Comparison of ENCODE assay signal across 25 cellular contexts in genomic region chr1:168151935-168152334, GRCh38. TPM values are rescaled to one million over a fixed set of nuclear protein-coding genes. Genes with fewer than 3 reads are reported as not detected.
"Had no signal": no experiment of that assay in that cellular context is flagged by ENCODE, and none has a peak within 500 bp of the region (broad histone marks: within the 10 kb centered on the region; RNA-seq: fewer than 3 reads in every experiment).

No MANE protein-coding gene starts in this region.

- H3K27me3 ChIP-seq: neural progenitor cell, ovary, right lobe of liver, sigmoid colon, stomach, thyroid gland, tibial nerve, upper lobe of left lung, vagina had no signal

- ATAC-seq: natural killer cell; psoas muscle; right cardiac atrium; right lobe of liver; stimulated activated effector memory CD8-positive, alpha-beta T cell treated with anti-CD3 and anti-CD28 coated beads, Interleukin-12 subunit alpha, Interleukin-12 subunit beta, amount 100 ng/mL, for 72 hours; stimulated activated naive B cell treated with anti-CD40 and anti-IgM and Interleukin-4, amounts not matched to agents 10 μg/mL and 1 μg/mL and 100 μg/mL, for 72 hours had no signal

- DNase-seq: natural killer cell; occipital lobe; ovary; posterior cingulate gyrus; psoas muscle; right cardiac atrium; right lobe of liver; sigmoid colon; small intestine; stimulated activated CD4-positive, alpha-beta T cell treated with anti-CD3 and anti-CD28 coated beads, Interleukin-15, amount 100 ng/mL, for 24 hours; stimulated activated CD4-positive, alpha-beta T cell treated with anti-CD3 and anti-CD28 coated beads, Interleukin-2, amount 100 ng/mL, for 24 hours; stimulated activated CD4-positive, alpha-beta T cell treated with anti-CD3 and anti-CD28 coated beads, Interleukin-2, amount 100 ng/mL, for 48 hours; stimulated activated CD4-positive, alpha-beta T cell treated with anti-CD3 and anti-CD28 coated beads, Interleukin-4, amount 100 ng/mL, for 24 hours; stimulated activated naive B cell treated with anti-CD40 and anti-IgM and Interleukin-4, amounts not matched to agents 10 μg/mL and 1 μg/mL and 100 μg/mL, for 72 hours; stimulated activated naive CD4-positive, alpha-beta T cell treated with Interleukin-2 at 50 U/mL for 16 hours; stomach; thyroid gland; trophoblast cell; upper lobe of left lung had no signal

- H3K9ac ChIP-seq: neural progenitor cell, parathyroid adenoma had no signal

- H3K9me3 ChIP-seq: ovary, psoas muscle, right lobe of liver, sigmoid colon, stomach, thoracic aorta, thyroid gland, upper lobe of left lung, vagina had no signal

- H2AFZ ChIP-seq: neural progenitor cell, parathyroid adenoma had no signal

- H3K4me2 ChIP-seq: neural progenitor cell had no signal

- H3K4me3 ChIP-seq: neural progenitor cell, ovary, psoas muscle, right lobe of liver, sigmoid colon, stomach, thoracic aorta, thyroid gland, tibial nerve, upper lobe of left lung, vagina had no signal

- H3K79me2 ChIP-seq: parathyroid adenoma had no signal

- H3K36me3 ChIP-seq: neural progenitor cell, ovary, right lobe of liver, sigmoid colon, stomach, thoracic aorta, thyroid gland, tibial nerve, upper lobe of left lung, vagina had no signal

- H3K27ac ChIP-seq: neural progenitor cell, ovary, parathyroid adenoma, psoas muscle, right lobe of liver, sigmoid colon, stomach, thoracic aorta, thyroid gland, tibial nerve, upper lobe of left lung, vagina had no signal

- H3K4me1 ChIP-seq: neural progenitor cell, parathyroid adenoma, psoas muscle, right lobe of liver, stomach, thyroid gland, tibial nerve, upper lobe of left lung, vagina had no signal

RNA-seq across cellular contexts. Expression of gene GPR161, which starts 15.2 kb away (rescaled TPM):
- total RNA-seq: natural killer cell had no signal
